8 cellular contexts compared by ENCODE assay signal in the genomic region with DNA sequence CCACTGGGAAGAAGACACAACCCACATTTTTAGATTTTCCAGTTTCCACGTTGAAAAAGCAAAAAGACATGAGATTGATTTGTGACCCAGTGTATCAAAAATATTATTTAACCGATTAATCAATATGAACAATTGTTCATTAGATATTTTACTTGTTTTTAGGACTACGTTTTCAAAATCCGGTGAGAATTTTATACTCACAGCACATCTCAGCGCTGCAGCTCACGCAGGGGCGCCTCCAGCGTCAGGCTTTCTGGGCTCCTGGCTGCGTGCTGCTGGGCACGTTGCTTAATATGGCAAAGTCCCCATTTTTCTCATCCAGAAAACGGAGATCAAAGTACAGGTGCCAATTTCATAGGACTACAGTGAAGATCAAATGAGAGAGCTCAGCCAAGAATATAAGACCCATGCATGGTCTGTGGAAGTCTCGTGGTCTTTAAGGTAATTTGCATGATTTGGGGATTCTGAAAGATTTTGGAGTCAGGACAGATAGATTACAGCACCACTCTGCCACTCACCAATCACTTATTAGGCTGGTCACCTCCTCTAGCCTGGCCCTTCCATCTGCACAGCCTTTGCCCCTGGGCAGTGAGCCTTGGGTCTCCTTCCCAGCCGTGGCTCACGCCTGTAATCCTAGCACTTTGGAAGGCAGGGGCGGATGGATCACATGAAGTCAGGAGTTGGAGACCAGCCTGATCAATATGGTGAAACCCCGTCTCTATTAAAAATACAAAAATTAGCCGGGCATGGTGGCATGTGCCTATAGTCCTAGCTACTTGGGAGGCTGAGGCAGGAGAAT. TPM values are rescaled to one million over a fixed set of nuclear protein-coding genes. Genes with fewer than 3 reads are reported as not detected.
DNase-seq lines count a peak whose midpoint lies in the region; ATAC-seq and TF ChIP-seq lines count a peak whose summit lies in the region.

No MANE protein-coding gene starts in this region.

- H3K36me3 ChIP-seq in osteoblast (ENCODE audit: insufficient read depth, low read length): no peaks in the 10 kb centered on the region

- no peaks in the 10 kb centered on the region for H3K9me3 ChIP-seq in osteoblast (ENCODE audit: low read depth, low read length)

- H3K4me3 ChIP-seq in fibroblast of pulmonary artery (replicated peaks; ENCODE audit: low read depth, low read length) (peak overlapping the region; percentile 74), osteoblast (ENCODE audit: insufficient read depth, low read length) (peak overlapping the region; percentile 85)

- H3K9me3 Mint-ChIP-seq in activated T-cell treated with anti-CD3 and anti-CD28 coated beads, Interleukin-2, amount 50 U/mL, for 72 hours: no peaks in the 10 kb centered on the region

- no peaks in the 10 kb centered on the region for H3K79me2 ChIP-seq in osteoblast (ENCODE audit: insufficient read depth, low read length)

- peaks cover 18% of the 10 kb centered on the region for H3K4me1 Mint-ChIP-seq in activated T-cell treated with anti-CD3 and anti-CD28 coated beads, Interleukin-2, amount 50 U/mL, for 72 hours (ENCODE audit: low read depth)

- H3K36me3 Mint-ChIP-seq in activated T-cell treated with anti-CD3 and anti-CD28 coated beads, Interleukin-2, amount 50 U/mL, for 72 hours (ENCODE audit: insufficient read depth in 2 of 2): no peaks in the 10 kb centered on the region

- H2AFZ ChIP-seq in osteoblast (ENCODE audit: low read length): peak overlapping the region; percentile 89

- DNase-seq in activated T-cell treated with anti-CD3 and anti-CD28 coated beads, Interleukin-2, amount 50 U/mL, for 72 hours: no peak
- DNase-seq in activated T-cell treated with anti-CD3 and anti-CD28 coated beads for 4 hours: no peak
- peak; percentile 44 for DNase-seq in SW480 (ENCODE audit: low spot score)
- peak; percentile 40 for DNase-seq in fibroblast of pulmonary artery (ENCODE audit: low read depth)
- no peak for DNase-seq in osteoblast (ENCODE audit: insufficient read length, low spot score, missing footprints)
- DNase-seq in NCI-H446 (lab: John Stamatoyannopoulos, UW): no peak
- DNase-seq in stimulated activated CD4-positive, alpha-beta T cell treated with anti-CD3 and anti-CD28 coated beads, Interleukin-12 subunit alpha, Interleukin-12 subunit beta, amount 100 ng/mL, for 4 hours: no peak

- H3K27ac ChIP-seq in osteoblast (ENCODE audit: low read depth, low read length): no peak overlapping the region

- H4K20me1 ChIP-seq in osteoblast (ENCODE audit: insufficient read depth, low read length): no peaks in the 10 kb centered on the region

- peaks cover 11% of the 10 kb centered on the region for H3K4me1 ChIP-seq in osteoblast (ENCODE audit: insufficient read depth, low read length)

- H3K27me3 ChIP-seq in osteoblast (ENCODE audit: insufficient read depth, low read length): no peaks in the 10 kb centered on the region

- peak overlapping the region; percentile 90 to 96 for H3K4me3 Mint-ChIP-seq in activated T-cell treated with anti-CD3 and anti-CD28 coated beads, Interleukin-2, amount 50 U/mL, for 72 hours

- peak overlapping the region; percentile 97 for H3K4me2 ChIP-seq in osteoblast (ENCODE audit: insufficient read depth, low read length)

- no peak for ATAC-seq in activated T-cell treated with anti-CD3 and anti-CD28 coated beads, Interleukin-2, amount 50 U/mL, for 72 hours (replicated peaks in 1 of 2)
- no peak for ATAC-seq in HG03354 (IDR thresholded peaks at IDR 0.05; ENCODE audit: poor library complexity, severe bottlenecking, unreplicated experiment)

- TF ChIP-seq CTCF in fibroblast of pulmonary artery (IDR thresholded peaks at IDR 0.05; ENCODE audit: low read length, missing control alignments): peak; percentile 15
- TF ChIP-seq CTCF in osteoblast (IDR thresholded peaks at IDR 0.05; ENCODE audit: extremely low read depth, low read depth, low read length): no peak

- H3K27ac Mint-ChIP-seq in activated T-cell treated with anti-CD3 and anti-CD28 coated beads, Interleukin-2, amount 50 U/mL, for 72 hours: no peak overlapping the region

- H3K27me3 Mint-ChIP-seq in activated T-cell treated with anti-CD3 and anti-CD28 coated beads, Interleukin-2, amount 50 U/mL, for 72 hours (ENCODE audit: low read depth): peaks cover 9% of the 10 kb centered on the region

RNA-seq across cellular contexts. Expression of a gene that starts 36.2 kb away (rescaled TPM):
- 10 to 100 TPM; 48.8 to 50.7 TPM for total RNA-seq in activated T-cell treated with anti-CD3 and anti-CD28 coated beads, Interleukin-2, amount 50 U/mL, for 72 hours
- total RNA-seq in osteoblast: 28.6 and 29.0 TPM in 2 replicates

RNA-seq across cellular contexts. Expression of a gene that starts 49.4 kb away (rescaled TPM):
- 10 to 100 TPM; 77.4 to 95.4 TPM for total RNA-seq in activated T-cell treated with anti-CD3 and anti-CD28 coated beads, Interleukin-2, amount 50 U/mL, for 72 hours
- 54.8 and 55.7 TPM in 2 replicates for total RNA-seq in osteoblast

Comparison
In these comparisons a context has a peak if more than half of its experiments do, and no peak if none do; other contexts are left out.
1. DNase-seq: peak in SW480 (single experiment) and fibroblast of pulmonary artery (single experiment); none in activated T-cell treated with anti-CD3 and anti-CD28 coated beads, Interleukin-2, amount 50 U/mL, for 72 hours (0 of 2), activated T-cell treated with anti-CD3 and anti-CD28 coated beads for 4 hours (single experiment), osteoblast (single experiment), NCI-H446 (0 of 2) and stimulated activated CD4-positive, alpha-beta T cell treated with anti-CD3 and anti-CD28 coated beads, Interleukin-12 subunit alpha, Interleukin-12 subunit beta, amount 100 ng/mL, for 4 hours (single experiment).